8 cellular contexts compared by ENCODE assay signal in genomic region chr1:154219511-154219910, GRCh38. TPM values are rescaled to one million over a fixed set of nuclear protein-coding genes. Genes with fewer than 3 reads are reported as not detected.
A peak's percentile ranks its signal among the peaks of the same experiment; 100 is the strongest.
DNase-seq lines count a peak whose midpoint lies in the region; ATAC-seq and TF ChIP-seq lines count a peak whose summit lies in the region.

No MANE protein-coding gene starts in this region.

- CTCF ChIA-PET in CD8-positive, alpha-beta T cell (lab: Charles Lee), result interaction anchor here (2.5 kb wide), 1 partner anchor 21 kb away, joined by 8 read pairs; no protein-coding TSS in a partner anchor

- intact Hi-C loops in CD8-positive, alpha-beta T cell (cut with DNase I, micrococcal nuclease), result no loop called here
- intact Hi-C loops in tibial artery (cut with DNase I; ENCODE audit: low total_unique reads), result no loop called here

- peak overlapping the region; percentile 93 for H3K27ac ChIP-seq in CD8-positive, alpha-beta T cell (ENCODE audit: low read depth, low read length)
- H3K27ac ChIP-seq in KOPT-K1 (ENCODE audit: low read depth, low read length, poor library complexity, severe bottlenecking), result peak overlapping the region; percentile 94
- H3K27ac ChIP-seq in liver (ENCODE audit: low read depth in 1 of 2, low read length in 2 of 2), result peak overlapping the region; percentile 98 to 99
- peak overlapping the region; percentile 96 to 98 for H3K27ac ChIP-seq in tibial artery

- H3K4me1 ChIP-seq in CD8-positive, alpha-beta T cell (ENCODE audit: insufficient read depth, low read length), result peaks cover 54% of the 10 kb centered on the region
- H3K4me1 ChIP-seq in liver (ENCODE audit: control insufficient read depth in 4 of 4, insufficient read depth in 4 of 4, low read length in 3 of 4) (peaks cover 4 to 40% (median 26%) of the 10 kb centered on the region in 4 donors), tibial artery (peaks cover 0 to 59% (median 38%) of the 10 kb centered on the region in 4 donors)

- H3K36me3 ChIP-seq in CD8-positive, alpha-beta T cell (ENCODE audit: insufficient read depth, low read length), result peaks cover 15% of the 10 kb centered on the region
- H3K36me3 ChIP-seq in KOPT-K1 (ENCODE audit: insufficient read depth, low read length), result peaks cover 40% of the 10 kb centered on the region
- H3K36me3 ChIP-seq in liver (ENCODE audit: control insufficient read depth in 4 of 4, insufficient read depth in 3 of 4, low read depth in 1 of 4, low read length in 3 of 4), result peaks cover 2 to 4% (median 4%) of the 10 kb centered on the region in 4 donors
- H3K36me3 ChIP-seq in tibial artery, result peaks cover 7 to 27% (median 25%) of the 10 kb centered on the region in 3 donors

- H3K27me3 ChIP-seq in CD8-positive, alpha-beta T cell (ENCODE audit: insufficient read depth, low read length), result no peaks in the 10 kb centered on the region
- H3K27me3 ChIP-seq in liver (ENCODE audit: control insufficient read depth in 4 of 4, insufficient read depth in 4 of 4, low read length in 3 of 4) (no peaks in the 10 kb centered on the region), tibial artery (no peaks in the 10 kb centered on the region)

- H3K4me1 Mint-ChIP-seq in CD8-positive, alpha-beta T cell (ENCODE audit: low read depth), result peaks cover 64% of the 10 kb centered on the region

- peak overlapping the region; percentile 99 for H3K27ac Mint-ChIP-seq in CD8-positive, alpha-beta T cell

- peaks cover 48% of the 10 kb centered on the region for H3K36me3 Mint-ChIP-seq in CD8-positive, alpha-beta T cell

- TF ChIP-seq RAD21 in liver (IDR thresholded peaks at IDR 0.05), result no peak

- in situ Hi-C loops in astrocyte of the spinal cord (cut with HindIII; ENCODE audit: low sequenced_read_pairs), result no loop called here

- H3K27me3 Mint-ChIP-seq in CD8-positive, alpha-beta T cell (ENCODE audit: low read depth), result no peaks in the 10 kb centered on the region

- H3K9me3 ChIP-seq in CD8-positive, alpha-beta T cell (ENCODE audit: low read length), result no peaks in the 10 kb centered on the region
- H3K9me3 ChIP-seq in KOPT-K1 (ENCODE audit: insufficient read depth, low read length, poor library complexity, severe bottlenecking), result no peaks in the 10 kb centered on the region
- no peaks in the 10 kb centered on the region for H3K9me3 ChIP-seq in liver (ENCODE audit: control insufficient read depth in 4 of 4, low read length in 3 of 4)
- H3K9me3 ChIP-seq in tibial artery, result no peaks in the 10 kb centered on the region

- H3K4me3 ChIP-seq in CD8-positive, alpha-beta T cell (ENCODE audit: low read depth, low read length), result peak overlapping the region; percentile 68
- H3K4me3 ChIP-seq in astrocyte of the spinal cord (ENCODE audit: low read depth, low read length), result peak overlapping the region; percentile 80
- peak overlapping the region; percentile 87 to 99 (median 87) for H3K4me3 ChIP-seq in liver (ENCODE audit: low read depth in 1 of 3, low read length in 3 of 3)
- peak overlapping the region; percentile 72 to 93 for H3K4me3 ChIP-seq in tibial artery

- WGBS in liver, result 8% methylated on average over 5 of the region's 5 CpGs

- H3K9me3 Mint-ChIP-seq in CD8-positive, alpha-beta T cell, result no peaks in the 10 kb centered on the region

- no peak for TF ChIP-seq CTCF in CD8-positive, alpha-beta T cell (IDR thresholded peaks at IDR 0.05)
- TF ChIP-seq CTCF in astrocyte of the spinal cord (IDR thresholded peaks at IDR 0.05; ENCODE audit: low read depth, low read length), result no peak
- TF ChIP-seq CTCF in liver (IDR thresholded peaks at IDR 0.05; ENCODE audit: low read depth, low read length, missing input control), result no peak
- no peak for TF ChIP-seq CTCF in tibial artery (IDR thresholded peaks at IDR 0.05)

- no peak for ATAC-seq in CD8-positive, alpha-beta T cell
- no peak for ATAC-seq in GM18868 (IDR thresholded peaks at IDR 0.05; ENCODE audit: unreplicated experiment)

- POLR2A ChIA-PET in CD8-positive, alpha-beta T cell (lab: Charles Lee), result interaction anchor here (0.7 to 3.5 kb wide), 11 partner anchors 9 to 242 kb away, joined by 3 to 14 read pairs (median 4); partner anchors contain the start of genes JTB and RPS27

- H3K9ac ChIP-seq in liver (ENCODE audit: low read depth in 1 of 2, low read length in 2 of 2), result peak overlapping the region; percentile 97 to 99

- DNase-seq in CD8-positive, alpha-beta T cell, result peak in 1 of 7 experiments; percentile 36
- DNase-seq in astrocyte of the spinal cord (ENCODE audit: low read depth, low spot score) (peak; percentile 32), tibial artery (peak in 1 of 2 donors; percentile 38), NCI-H1417 treated with DMSO at 0.1 percent for 48 hours (lab: John Stamatoyannopoulos, UW) (no peak)
- no peak for DNase-seq in activated effector memory CD4-positive, alpha-beta T cell treated with Interleukin-2 at 50 U/mL for 16 hours

- H3K4me3 Mint-ChIP-seq in CD8-positive, alpha-beta T cell, result peak overlapping the region; percentile 95

TF ChIP-seq in liver, 16 proteins besides CTCF, POLR2A, EP300 and RAD21:
- TF ChIP-seq SP1 (IDR thresholded peaks at IDR 0.05), result peak; percentile 1
- TF ChIP-seq REST (IDR thresholded peaks at IDR 0.05), result peak; percentile 47
- TF ChIP-seq NR2F2 (IDR thresholded peaks at IDR 0.05), result no peak
- TF ChIP-seq MAX (IDR thresholded peaks at IDR 0.05), result peak; percentile 31
- TF ChIP-seq YY1 (IDR thresholded peaks at IDR 0.05), result no peak
- no peak for TF ChIP-seq JUND (IDR thresholded peaks at IDR 0.05)
- TF ChIP-seq FOXA2 (IDR thresholded peaks at IDR 0.05), result no peak
- peak in 1 of 2 donors; percentile 15 for TF ChIP-seq GABPA (IDR thresholded peaks at IDR 0.05 in 1 of 2, conservative IDR thresholded peaks at IDR 0.05 in 1 of 2)
- peak; percentile 23 to 38 for TF ChIP-seq HNF4A (conservative IDR thresholded peaks at IDR 0.05)
- peak; percentile 69 for TF ChIP-seq TAF1 (conservative IDR thresholded peaks at IDR 0.05)
- TF ChIP-seq ZBTB33 (IDR thresholded peaks at IDR 0.05), result no peak

RNA-seq across cellular contexts. Expression of gene UBAP2L, which starts 1.2 kb away (rescaled TPM):
- total RNA-seq in CD8-positive, alpha-beta T cell, result 100 to 1,000 TPM; 212 to 226 TPM
- total RNA-seq in liver, result 10 to 100 TPM; 34.2 to 51.0 TPM
- 10 to 100 TPM; 24.3 to 33.9 TPM for polyA plus RNA-seq in liver

RNA-seq across cellular contexts. Expression of gene CFAP141, which starts 13.4 kb away (rescaled TPM):
- not detected for total RNA-seq in CD8-positive, alpha-beta T cell
- total RNA-seq in liver, result not detected
- not detected for polyA plus RNA-seq in liver

RNA-seq across cellular contexts. Expression of gene TPM3, which starts 27.6 kb away (rescaled TPM):
- total RNA-seq in CD8-positive, alpha-beta T cell, result 100 to 1,000 TPM; 341 to 347 TPM
- total RNA-seq in liver, result 100 to 1,000 TPM in 1 of 2 donors, 10 to 100 TPM in 1; 89.6 to 120 TPM
- polyA plus RNA-seq in liver, result 100 to 1,000 TPM; 105 to 113 TPM

RNA-seq across cellular contexts. Expression of gene HAX1, which starts 52.9 kb away (rescaled TPM):
- 10 to 100 TPM; 56.8 to 58.4 TPM for total RNA-seq in CD8-positive, alpha-beta T cell
- total RNA-seq in liver, result 10 to 100 TPM; 37.5 to 59.5 TPM
- polyA plus RNA-seq in liver, result 10 to 100 TPM; 59.1 to 91.2 TPM

Comparison
In these comparisons a context has a peak if more than half of its experiments do, and no peak if none do; other contexts are left out.
1. RNA of gene UBAP2L, which starts 1.2 kb away (total RNA-seq): 212 to 226 TPM in CD8-positive, alpha-beta T cell; 34.2 to 51.0 TPM in liver; every median in the first group is over 4 times any median in the second.
2. Peak in every context shown above with its lines, with median percentiles within 50 percentile points of each other: H3K27ac ChIP-seq and H3K4me3 ChIP-seq.